Comparison of ENCODE assay signal across 16 cellular contexts in genomic region chr5:175659546-175660248, GRCh38. TPM values are rescaled to one million over a fixed set of nuclear protein-coding genes. Genes with fewer than 3 reads are reported as not detected.
DNase-seq lines count a peak whose midpoint lies in the region; ATAC-seq and TF ChIP-seq lines count a peak whose summit lies in the region.
"Had no signal": no experiment of that assay in that cellular context is flagged by ENCODE, and none has a peak within 500 bp of the region (broad histone marks: within the 10 kb centered on the region; RNA-seq: fewer than 3 reads in every experiment).

No MANE protein-coding gene starts in this region.

- no peak overlapping the region for H3K4me3 ChIP-seq in BLaER1
- no peak overlapping the region for H3K4me3 ChIP-seq in naive thymus-derived CD4-positive, alpha-beta T cell (ENCODE audit: low read length)
- H3K4me3 ChIP-seq: GM12878 had no signal

- H3K9ac ChIP-seq in BLaER1 = no peak overlapping the region

- peaks cover 8% of the 10 kb centered on the region; the same call in 1 of the 2 replicates for H3K36me3 ChIP-seq in BLaER1
- peaks cover 0 to 4% (median 0%) of the 10 kb centered on the region in 3 experiments for H3K36me3 ChIP-seq in naive thymus-derived CD4-positive, alpha-beta T cell (ENCODE audit: control insufficient read depth in 2 of 3, insufficient read depth in 3 of 3, low read length in 3 of 3)

- DNase-seq in ACHN (peak; percentile 30), RPMI8226 (no peak), HFFc6 (no peak)
- DNase-seq in naive thymus-derived CD4-positive, alpha-beta T cell = no peak
- DNase-seq in activated CD4-positive, CD25-positive, alpha-beta regulatory T cell (lab: John Stamatoyannopoulos, UW) = no peak
- DNase-seq: activated CD4-positive, alpha-beta T cell treated with anti-CD3 and anti-CD28 coated beads, Interleukin-2, amount 50 U/mL, for 1 hour; midbrain; NCI-H1930; NCI-H526; stimulated activated CD4-positive, alpha-beta T cell treated with anti-CD3 and anti-CD28 coated beads, Interleukin-2, amount 100 ng/mL, for 24 hours had no signal

- intact Hi-C loops in naive thymus-derived CD4-positive, alpha-beta T cell (cut with micrococcal nuclease) = loop anchor here (2.0 to 10.0 kb wide), 6 partner anchors 19 to 1775 kb away; partner anchors contain the start of genes RNF44 (in 2 of the 2), ARL10 (in 1 of the 2), CPEB4 (in 1 of the 2) and KIAA1191 (in 1 of the 2)

- H3K9me3 ChIP-seq in BLaER1 = no peaks in the 10 kb centered on the region
- H3K9me3 ChIP-seq in naive thymus-derived CD4-positive, alpha-beta T cell (ENCODE audit: control insufficient read depth in 2 of 3, low read length in 3 of 3) = no peaks in the 10 kb centered on the region

- peaks cover 39% of the 10 kb centered on the region for H3K4me1 Mint-ChIP-seq in activated T-helper 17 cell treated with anti-CD3 and anti-CD28 coated beads, Interleukin-2, amount 50 U/mL, for 72 hours
- peaks cover 73 to 97% (median 91%) of the 10 kb centered on the region in 7 donors for H3K4me1 Mint-ChIP-seq in naive thymus-derived CD4-positive, alpha-beta T cell
- no peaks in the 10 kb centered on the region for H3K4me1 Mint-ChIP-seq in HFFc6 (ENCODE audit: low read depth)

- no peaks in the 10 kb centered on the region for H3K27me3 Mint-ChIP-seq in activated T-helper 17 cell treated with anti-CD3 and anti-CD28 coated beads, Interleukin-2, amount 50 U/mL, for 72 hours
- H3K27me3 Mint-ChIP-seq in naive thymus-derived CD4-positive, alpha-beta T cell = no peaks in the 10 kb centered on the region
- H3K27me3 Mint-ChIP-seq in HFFc6 (ENCODE audit: insufficient read depth) = peaks cover 2% of the 10 kb centered on the region

- H3K27ac ChIP-seq in BLaER1 = no peak overlapping the region
- no peak overlapping the region for H3K27ac ChIP-seq in naive thymus-derived CD4-positive, alpha-beta T cell (ENCODE audit: low read depth, low read length)

- peaks cover 53% of the 10 kb centered on the region for H3K4me1 ChIP-seq in BLaER1
- peaks cover 26 to 54% of the 10 kb centered on the region in 2 donors for H3K4me1 ChIP-seq in naive thymus-derived CD4-positive, alpha-beta T cell (ENCODE audit: control insufficient read depth in 2 of 2, insufficient read depth in 2 of 2, low read length in 2 of 2)

- no peak for ATAC-seq in activated T-helper 17 cell treated with anti-CD3 and anti-CD28 coated beads, Interleukin-2, amount 50 U/mL, for 72 hours (replicated peaks)
- ATAC-seq in naive thymus-derived CD4-positive, alpha-beta T cell = no peak
- no peak for ATAC-seq in HG02642 (IDR thresholded peaks at IDR 0.05; ENCODE audit: poor library complexity, unreplicated experiment)
- ATAC-seq: GM12878 had no signal

- H3K27ac Mint-ChIP-seq in activated T-helper 17 cell treated with anti-CD3 and anti-CD28 coated beads, Interleukin-2, amount 50 U/mL, for 72 hours = no peak overlapping the region
- H3K27ac Mint-ChIP-seq in naive thymus-derived CD4-positive, alpha-beta T cell = peak overlapping the region in 5 of 9 donors; percentile 73 to 91 (median 82)
- no peak overlapping the region for H3K27ac Mint-ChIP-seq in HFFc6
- H3K27ac Mint-ChIP-seq: progenitor cell of endocrine pancreas had no signal

- no peaks in the 10 kb centered on the region for H3K27me3 ChIP-seq in BLaER1
- no peaks in the 10 kb centered on the region for H3K27me3 ChIP-seq in naive thymus-derived CD4-positive, alpha-beta T cell (ENCODE audit: control insufficient read depth in 2 of 2, insufficient read depth in 2 of 2, low read length in 2 of 2)

- no peaks in the 10 kb centered on the region for H3K36me3 Mint-ChIP-seq in activated T-helper 17 cell treated with anti-CD3 and anti-CD28 coated beads, Interleukin-2, amount 50 U/mL, for 72 hours (ENCODE audit: low read depth)
- peaks cover 0 to 50% (median 11%) of the 10 kb centered on the region in 5 donors for H3K36me3 Mint-ChIP-seq in naive thymus-derived CD4-positive, alpha-beta T cell
- H3K36me3 Mint-ChIP-seq in HFFc6 (ENCODE audit: low read depth) = no peaks in the 10 kb centered on the region; the same call in 1 of the 2 replicates

- peaks cover 43% of the 10 kb centered on the region for H4K20me1 ChIP-seq in BLaER1

- in situ Hi-C loops in ACHN (cut with HindIII; ENCODE audit: low pct_ligation_motif_present, low pct_unique_long_range_greater_than_20kb, low sequenced_read_pairs) = no loop called here

- H3K4me2 ChIP-seq in BLaER1 = peak overlapping the region; percentile 95

- POLR2A ChIA-PET in naive thymus-derived CD4-positive, alpha-beta T cell (lab: Charles Lee) = no interaction called here

- CTCF ChIA-PET in naive thymus-derived CD4-positive, alpha-beta T cell (lab: Charles Lee) = interaction anchor here (0.6 to 4.3 kb wide), 4 partner anchors 16 to 125 kb away, joined by 3 to 27 read pairs (median 4); no protein-coding TSS in a partner anchor

- no peaks in the 10 kb centered on the region for H3K9me3 Mint-ChIP-seq in activated T-helper 17 cell treated with anti-CD3 and anti-CD28 coated beads, Interleukin-2, amount 50 U/mL, for 72 hours
- peaks cover 0 to 3% (median 0%) of the 10 kb centered on the region in 11 donors for H3K9me3 Mint-ChIP-seq in naive thymus-derived CD4-positive, alpha-beta T cell
- H3K9me3 Mint-ChIP-seq in HFFc6 = peaks cover 27% of the 10 kb centered on the region

- TF ChIP-seq CTCF in HFFc6 (IDR thresholded peaks at IDR 0.05) = no peak

- peak overlapping the region; percentile 86 for H3K4me3 Mint-ChIP-seq in activated T-helper 17 cell treated with anti-CD3 and anti-CD28 coated beads, Interleukin-2, amount 50 U/mL, for 72 hours
- H3K4me3 Mint-ChIP-seq in naive thymus-derived CD4-positive, alpha-beta T cell = peak overlapping the region; percentile 40 to 100 (median 95)
- no peak overlapping the region for H3K4me3 Mint-ChIP-seq in HFFc6

RNA-seq across cellular contexts. Expression of gene HRH2, which starts 1.8 kb away (rescaled TPM):
- total RNA-seq in activated T-helper 17 cell treated with anti-CD3 and anti-CD28 coated beads, Interleukin-2, amount 50 U/mL, for 72 hours = 1 to 10 TPM; 3.3 to 4.0 TPM
- total RNA-seq in naive thymus-derived CD4-positive, alpha-beta T cell = 10 to 100 TPM in 3 of 5 experiments, 1 to 10 TPM in 2; 5.6 to 26.3 (median 12.9) TPM
- 1 to 10 TPM; 5.0 to 8.0 TPM for polyA plus RNA-seq in naive thymus-derived CD4-positive, alpha-beta T cell
- not detected for total RNA-seq in HFFc6 (2021; fragmentation: NEBNext Ultra II Directional; extraction: Animal tissue kit (Norgen Biotek cat#: 25700))
- total RNA-seq: LHCN-M2 had no signal

Comparison
In these comparisons a context has a peak if more than half of its experiments do, and no peak if none do; other contexts are left out.
1. H3K27ac Mint-ChIP-seq: peak in naive thymus-derived CD4-positive, alpha-beta T cell (5 of 9); none in activated T-helper 17 cell treated with anti-CD3 and anti-CD28 coated beads, Interleukin-2, amount 50 U/mL, for 72 hours (single experiment) and HFFc6 (single experiment).
2. RNA of gene HRH2, which starts 1.8 kb away (total RNA-seq): 5.6 to 26.3 TPM in naive thymus-derived CD4-positive, alpha-beta T cell and 3.3 to 4.0 TPM in activated T-helper 17 cell treated with anti-CD3 and anti-CD28 coated beads, Interleukin-2, amount 50 U/mL, for 72 hours; not detected in HFFc6; every median in the first group is over 4 times any median in the second.